Comparison of ENCODE assay signal across 18 cellular contexts in the genomic region with DNA sequence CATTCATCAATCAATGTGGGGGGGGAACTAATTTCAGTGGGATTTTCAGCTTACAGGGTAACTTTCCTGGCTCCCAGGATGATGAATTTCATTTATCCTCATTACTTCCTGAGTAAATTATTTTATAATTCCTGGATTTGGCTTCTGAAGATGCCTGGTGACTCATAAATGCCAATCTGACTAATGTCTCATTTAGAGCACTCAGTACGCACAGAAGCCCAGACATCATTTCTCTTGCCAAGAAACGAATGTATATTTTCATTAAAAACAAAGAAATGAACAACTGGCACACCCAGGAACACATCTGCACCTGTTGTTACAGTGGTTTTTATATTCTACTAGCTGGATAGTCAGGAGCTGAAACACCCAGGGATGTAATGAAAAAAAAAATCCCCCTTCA.
DNase-seq lines count a peak whose midpoint lies in the region; ATAC-seq and TF ChIP-seq lines count a peak whose summit lies in the region.
"Had no signal": no experiment of that assay in that cellular context is flagged by ENCODE, and none has a peak within 500 bp of the region (broad histone marks: within the 10 kb centered on the region; RNA-seq: fewer than 3 reads in every experiment).

No MANE protein-coding gene starts in this region.

- intact Hi-C loops in heart right ventricle (cut with DNase I) = no loop called here

- 61 to 68% methylated on average over 2 of the region's 2 CpGs for WGBS in heart right ventricle, 2 donors

- no peak overlapping the region for H3K27ac ChIP-seq in heart right ventricle
- H3K27ac ChIP-seq: C4-2B, cardiac muscle cell, testis, VCaP had no signal

- peak; percentile 71 for DNase-seq in EL
- DNase-seq in NCI-H226 = peak; percentile 49
- DNase-seq in cardiac fibroblast (ENCODE audit: low read depth in 2 of 2) = peak; percentile 53 to 90
- DNase-seq in non-pigmented ciliary epithelial cell (ENCODE audit: low read depth) = peak; percentile 18
- no peak for DNase-seq in heart right ventricle
- DNase-seq in NK-92 treated with Interleukin-12 subunit alpha and Interleukin-12 subunit beta, amount 100 ng/mL, for 24 hours (lab: John Stamatoyannopoulos, UW) = no peak
- no peak for DNase-seq in D341Med (ENCODE audit: low spot score)
- DNase-seq: activated gamma-delta T cell; effector memory CD8-positive, alpha-beta T cell; glutamatergic neuron; NCI-H345; posterior cingulate gyrus; testis had no signal

- TF ChIP-seq CTCF in cardiac fibroblast (IDR thresholded peaks at IDR 0.05; ENCODE audit: low read depth, low read length) (no peak), heart right ventricle (IDR thresholded peaks at IDR 0.05) (no peak)

- H3K27me3 ChIP-seq in heart right ventricle = no peaks in the 10 kb centered on the region
- H3K27me3 ChIP-seq: cardiac muscle cell, testis had no signal

- H3K4me3 ChIP-seq in cardiac fibroblast (replicated peaks in 1 of 2; ENCODE audit: low read depth in 2 of 2, low read length in 2 of 2) (no peak overlapping the region), heart right ventricle (no peak overlapping the region)
- H3K4me3 ChIP-seq: cardiac muscle cell, testis had no signal

- ATAC-seq in heart right ventricle = no peak
- no peak for ATAC-seq in HG02884 (IDR thresholded peaks at IDR 0.05; ENCODE audit: unreplicated experiment)
- ATAC-seq: effector memory CD8-positive, alpha-beta T cell; HepG2 had no signal

- peaks cover 0 to 1% (median 0%) of the 10 kb centered on the region in 9 donors for H3K36me3 ChIP-seq in heart right ventricle
- H3K36me3 ChIP-seq: cardiac muscle cell had no signal

- peaks cover 0 to 20% (median under 1%) of the 10 kb centered on the region in 11 donors for H3K9me3 ChIP-seq in heart right ventricle
- H3K9me3 ChIP-seq: testis had no signal

- peaks cover 0 to 5% (median 0%) of the 10 kb centered on the region in 9 donors for H3K4me1 ChIP-seq in heart right ventricle
- H3K4me1 ChIP-seq: testis had no signal

Comparison
In these comparisons a context has a peak if more than half of its experiments do, and no peak if none do; other contexts are left out.
1. DNase-seq: peak in EL (single experiment), NCI-H226 (single experiment), cardiac fibroblast (2 of 2) and non-pigmented ciliary epithelial cell (single experiment); none in heart right ventricle (0 of 2), NK-92 treated with Interleukin-12 subunit alpha and Interleukin-12 subunit beta, amount 100 ng/mL, for 24 hours (single experiment) and D341Med (single experiment).